Comparison of ENCODE assay signal across 12 cellular contexts in genomic region chr5:45695011-45695667, GRCh38. TPM values are rescaled to one million over a fixed set of nuclear protein-coding genes. Genes with fewer than 3 reads are reported as not detected.
A peak's percentile ranks its signal among the peaks of the same experiment; 100 is the strongest.
DNase-seq lines count a peak whose midpoint lies in the region; ATAC-seq, FAIRE-seq and TF ChIP-seq lines count a peak whose summit lies in the region.
"Had no signal": no experiment of that assay in that cellular context is flagged by ENCODE, and none has a peak within 500 bp of the region (broad histone marks: within the 10 kb centered on the region; RNA-seq: fewer than 3 reads in every experiment).

No MANE protein-coding gene starts in this region.

- H3K4me2 ChIP-seq in osteoblast (ENCODE audit: insufficient read depth, low read length) = no peak overlapping the region

- H3K4me3 Mint-ChIP-seq in glutamatergic neuron (ENCODE audit: unreplicated experiment) = peak overlapping the region; percentile 89
- H3K4me3 Mint-ChIP-seq: CD4-positive, alpha-beta T cell had no signal

- peaks cover 16% of the 10 kb centered on the region for H3K4me1 Mint-ChIP-seq in glutamatergic neuron (ENCODE audit: low read depth, unreplicated experiment)

- no peak for ATAC-seq in HG02610 (IDR thresholded peaks at IDR 0.05; ENCODE audit: unreplicated experiment)

- H3K27me3 ChIP-seq in osteoblast (ENCODE audit: insufficient read depth, low read length) = peaks cover 6% of the 10 kb centered on the region

- no peak overlapping the region for H3K4me3 ChIP-seq in osteoblast (ENCODE audit: insufficient read depth, low read length)

- no peaks in the 10 kb centered on the region for H3K4me1 ChIP-seq in osteoblast (ENCODE audit: insufficient read depth, low read length)

- no peak overlapping the region for H2AFZ ChIP-seq in osteoblast (ENCODE audit: low read length)

- H4K20me1 ChIP-seq in osteoblast (ENCODE audit: insufficient read depth, low read length) = no peaks in the 10 kb centered on the region

- peaks cover 5% of the 10 kb centered on the region for H3K27me3 Mint-ChIP-seq in glutamatergic neuron (ENCODE audit: unreplicated experiment)

- no peak overlapping the region for H3K27ac Mint-ChIP-seq in glutamatergic neuron (ENCODE audit: unreplicated experiment)
- H3K27ac Mint-ChIP-seq: CD4-positive, alpha-beta T cell had no signal

- no peaks in the 10 kb centered on the region for H3K9me3 ChIP-seq in osteoblast (ENCODE audit: low read depth, low read length)

- H3K36me3 ChIP-seq in osteoblast (ENCODE audit: insufficient read depth, low read length) = no peaks in the 10 kb centered on the region

- TF ChIP-seq CTCF in glutamatergic neuron (IDR thresholded peaks at IDR 0.05; ENCODE audit: partially characterized antibody, unreplicated experiment) = no peak
- no peak for TF ChIP-seq CTCF in osteoblast (IDR thresholded peaks at IDR 0.05; ENCODE audit: extremely low read depth, low read depth, low read length)

- DNase-seq in COLO668 (lab: John Stamatoyannopoulos, UW; ENCODE audit: unreplicated experiment) (peak; percentile 36), NCI-H446 (lab: John Stamatoyannopoulos, UW) (peak; percentile 50 to 58), glutamatergic neuron (peak; percentile 55), osteoblast (ENCODE audit: insufficient read length, low spot score, missing footprints) (peak; percentile 18), NCI-H2227 treated with DMSO at 0.1 percent for 48 hours (lab: John Stamatoyannopoulos, UW) (no peak), GM19239 (ENCODE audit: insufficient read length, low spot score) (no peak)
- DNase-seq in activated CD4-positive, CD25-positive, alpha-beta regulatory T cell treated with anti-CD3 and anti-CD28 coated beads, Interleukin-2, amount 50 U/mL, for 72 hours = no peak
- DNase-seq: CD4-positive, alpha-beta T cell had no signal

- H3K9me3 Mint-ChIP-seq in glutamatergic neuron (ENCODE audit: unreplicated experiment) = peaks cover 2% of the 10 kb centered on the region

- no peak overlapping the region for H3K27ac ChIP-seq in osteoblast (ENCODE audit: low read depth, low read length)

- FAIRE-seq in GM19239 (lab: Jason Lieb, UNC) = no peak
- FAIRE-seq: GM12892 had no signal

- no peaks in the 10 kb centered on the region for H3K36me3 Mint-ChIP-seq in glutamatergic neuron (ENCODE audit: unreplicated experiment)

- H3K79me2 ChIP-seq in osteoblast (ENCODE audit: insufficient read depth, low read length) = no peaks in the 10 kb centered on the region

RNA-seq across cellular contexts. Expression of gene HCN1, which starts 1.0 kb away (rescaled TPM):
- 0.56 TPM for total RNA-seq in glutamatergic neuron (ENCODE audit: unreplicated experiment)
- not detected in 2 replicates for total RNA-seq in osteoblast
- total RNA-seq: CD4-positive, alpha-beta T cell; dermis blood vessel endothelial cell; pulmonary artery endothelial cell had no signal

Comparison
In these comparisons a context has a peak if more than half of its experiments do, and no peak if none do; other contexts are left out.
1. DNase-seq: peak in COLO668 (single experiment), NCI-H446 (2 of 2), glutamatergic neuron (single experiment) and osteoblast (single experiment); none in NCI-H2227 treated with DMSO at 0.1 percent for 48 hours (single experiment), GM19239 (single experiment) and activated CD4-positive, CD25-positive, alpha-beta regulatory T cell treated with anti-CD3 and anti-CD28 coated beads, Interleukin-2, amount 50 U/mL, for 72 hours (single experiment).